Comparison of ENCODE assay signal across 26 cellular contexts in the genomic region with DNA sequence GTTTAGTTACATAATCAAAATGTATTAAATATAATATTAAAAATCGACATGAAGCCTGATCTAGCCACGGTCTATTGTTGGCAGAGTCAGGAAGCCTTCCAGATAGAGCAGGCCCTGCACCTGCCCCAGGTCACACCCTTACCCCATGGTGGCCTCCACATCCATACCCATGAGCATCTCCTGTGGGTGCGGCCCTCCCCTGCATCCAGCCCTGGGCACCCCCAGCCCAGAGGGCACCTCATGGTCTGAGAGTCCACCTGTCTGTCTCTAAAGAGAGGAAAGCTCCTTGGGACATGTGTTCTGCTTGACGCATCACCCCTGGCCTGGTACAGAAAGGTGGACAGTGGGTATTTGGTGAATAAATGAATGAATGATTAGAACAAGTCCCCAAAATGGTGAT. TPM values are rescaled to one million over a fixed set of nuclear protein-coding genes. Genes with fewer than 3 reads are reported as not detected.
"Had no signal": no experiment of that assay in that cellular context is flagged by ENCODE, and none has a peak within 500 bp of the region (broad histone marks: within the 10 kb centered on the region; RNA-seq: fewer than 3 reads in every experiment).

No MANE protein-coding gene starts in this region.

- H3K9ac ChIP-seq: parathyroid adenoma had no signal

- H3K36me3 ChIP-seq: esophagus squamous epithelium, heart right ventricle, left ventricle myocardium inferior, lower lobe of right lung, right lobe of liver, stomach, tibial artery had no signal

- H2AFZ ChIP-seq: parathyroid adenoma had no signal

- H3K4me1 ChIP-seq: esophagus squamous epithelium, heart right ventricle, left ventricle myocardium inferior, lower lobe of right lung, parathyroid adenoma, right lobe of liver, stomach, testis, tibial artery had no signal

- H3K9me3 ChIP-seq: esophagus squamous epithelium, heart right ventricle, left ventricle myocardium inferior, lower lobe of right lung, mucosa of descending colon, right lobe of liver, stomach, testis, tibial artery had no signal

- H3K27me3 ChIP-seq: dorsolateral prefrontal cortex, esophagus squamous epithelium, right lobe of liver, stomach, testis, tibial artery had no signal

- H3K4me2 ChIP-seq: smooth muscle cell had no signal

- H3K79me2 ChIP-seq: parathyroid adenoma had no signal

- ATAC-seq: left colon; lower lobe of right lung; mucosa of descending colon; natural killer cell treated with Interleukin-12 subunit alpha and Interleukin-12 subunit beta and Interleukin-15 and Interleukin-18, amount 100 ng/mL, for 72 hours; right lobe of liver had no signal

- DNase-seq: cerebellar nuclear complex; effector CD4-positive, alpha-beta T cell; esophagus squamous epithelium; foreskin melanocyte; glutamatergic neuron; heart right ventricle; hypothalamus; immature natural killer cell; kidney glomerular epithelial cell; left colon; left ventricle myocardium inferior; lower lobe of right lung; naive B cell; stimulated activated CD4-positive, alpha-beta T cell treated with anti-CD3 and anti-CD28 coated beads, Interleukin-2, amount 100 ng/mL, for 24 hours; stimulated activated CD4-positive, alpha-beta T cell treated with anti-CD3 and anti-CD28 coated beads, Interleukin-4, amount 100 ng/mL, for 24 hours; stimulated activated naive CD4-positive, alpha-beta T cell treated with Interleukin-2 at 50 U/mL for 16 hours; stomach; testis had no signal

- H3K4me3 ChIP-seq: dorsolateral prefrontal cortex, esophagus squamous epithelium, heart right ventricle, left ventricle myocardium inferior, lower lobe of right lung, mucosa of descending colon, right lobe of liver, smooth muscle cell, stomach, testis, tibial artery had no signal

- H3K27ac ChIP-seq: dorsolateral prefrontal cortex, epithelial cell of prostate, esophagus squamous epithelium, heart right ventricle, left ventricle myocardium inferior, lower lobe of right lung, parathyroid adenoma, right lobe of liver, stomach, testis, tibial artery had no signal

RNA-seq across cellular contexts. Expression of a gene that starts 37.2 kb away (rescaled TPM):
- total RNA-seq: natural killer cell treated with Interleukin-12 subunit alpha and Interleukin-12 subunit beta and Interleukin-15 and Interleukin-18, amount 100 ng/mL, for 72 hours had no signal
